Comparison of ENCODE assay signal across 8 cellular contexts in genomic region chr2:207734264-207734635, GRCh38. TPM values are rescaled to one million over a fixed set of nuclear protein-coding genes. Genes with fewer than 3 reads are reported as not detected.
DNase-seq lines count a peak whose midpoint lies in the region; ATAC-seq and TF ChIP-seq lines count a peak whose summit lies in the region.

No MANE protein-coding gene starts in this region.

- TF ChIP-seq POLR2A in esophagus muscularis mucosa (IDR thresholded peaks at IDR 0.05; ENCODE audit: low read depth) = no peak
- no peak for TF ChIP-seq POLR2A in sigmoid colon (IDR thresholded peaks at IDR 0.05)

- no peak overlapping the region for H3K27ac Mint-ChIP-seq in GM23338

- H2AFZ ChIP-seq in GM23338 = no peak overlapping the region

- H3K4me1 ChIP-seq in esophagus muscularis mucosa = no peaks in the 10 kb centered on the region
- no peaks in the 10 kb centered on the region for H3K4me1 ChIP-seq in sigmoid colon
- H3K4me1 ChIP-seq in HAP-1 = peaks cover 3% of the 10 kb centered on the region; the same call in 1 of the 2 replicates
- H3K4me1 ChIP-seq in GM23338 (ENCODE audit: insufficient read depth) = no peaks in the 10 kb centered on the region

- peaks cover 0 to 36% (median 17%) of the 10 kb centered on the region in 4 donors for H3K36me3 ChIP-seq in esophagus muscularis mucosa
- H3K36me3 ChIP-seq in sigmoid colon = peaks cover 0 to 9% (median 0%) of the 10 kb centered on the region in 4 donors
- H3K36me3 ChIP-seq in HAP-1 (replicated peaks) = peaks cover 4% of the 10 kb centered on the region
- peaks cover 11% of the 10 kb centered on the region; the same call in 1 of the 2 replicates for H3K36me3 ChIP-seq in GM23338 (ENCODE audit: insufficient read depth)

- H3F3A ChIP-seq in GM23338 (replicated peaks; ENCODE audit: low read depth) = no peaks in the 10 kb centered on the region; the same call in 1 of the 2 replicates

- H3K4me3 Mint-ChIP-seq in GM23338 = no peak overlapping the region

- H3K9me3 ChIP-seq in esophagus muscularis mucosa (no peaks in the 10 kb centered on the region), sigmoid colon (no peaks in the 10 kb centered on the region), HAP-1 (no peaks in the 10 kb centered on the region)

- H4K20me1 ChIP-seq in GM23338 (replicated peaks; ENCODE audit: insufficient read depth) = no peaks in the 10 kb centered on the region

- H3K4me1 Mint-ChIP-seq in GM23338 = peaks cover 4% of the 10 kb centered on the region; the same call in 2 of the 3 replicates

- H3K4me3 ChIP-seq in GM12875 (ENCODE audit: low read depth, low read length) (no peak overlapping the region), esophagus muscularis mucosa (no peak overlapping the region), sigmoid colon (no peak overlapping the region), HAP-1 (no peak overlapping the region), GM23338 (no peak overlapping the region)

- intact Hi-C loops in esophagus muscularis mucosa (cut with DNase I) = no loop called here
- intact Hi-C loops in sigmoid colon (cut with DNase I) = no loop called here

- H3K27me3 Mint-ChIP-seq in GM23338 (ENCODE audit: insufficient read depth, low read depth, poor library complexity) = no peaks in the 10 kb centered on the region

- WGBS in esophagus muscularis mucosa = 37% methylated on average over 3 of the region's 3 CpGs
- 12 to 41% methylated on average over 3 of the region's 3 CpGs for WGBS in sigmoid colon, 2 donors

- in situ Hi-C loops in HAP-1 (cut with MboI; ENCODE audit: low sequenced_read_pairs) = no loop called here

- H3K27ac ChIP-seq in esophagus muscularis mucosa (replicated peaks in 1 of 4) (no peak overlapping the region), sigmoid colon (no peak overlapping the region), GM23338 (ENCODE audit: low read depth) (no peak overlapping the region)

- H3K9me2 ChIP-seq in GM23338 (ENCODE audit: insufficient read depth) = no peaks in the 10 kb centered on the region

- TF ChIP-seq CTCF in GM12875 (IDR thresholded peaks at IDR 0.05; ENCODE audit: borderline replicate concordance, insufficient read depth, low read depth, low read length) = peak; percentile 37; the same call in 1 of the 2 replicates
- peak in 2 of 3 experiments; percentile 10 to 34 for TF ChIP-seq CTCF in esophagus muscularis mucosa (IDR thresholded peaks at IDR 0.05)
- TF ChIP-seq CTCF in sigmoid colon (IDR thresholded peaks at IDR 0.05) = peak in 3 of 4 experiments; percentile 10 to 21 (median 18)
- TF ChIP-seq CTCF in GM23338 (conservative IDR thresholded peaks at IDR 0.05; ENCODE audit: low read depth in 2 of 2) = peak in 1 of 2 experiments; percentile 26; a peak in 1 of 4 replicates

- TF ChIP-seq EP300 in esophagus muscularis mucosa (IDR thresholded peaks at IDR 0.05) (no peak), sigmoid colon (IDR thresholded peaks at IDR 0.05) (no peak)

- no peak overlapping the region for H3K4me2 ChIP-seq in GM23338

- ATAC-seq in GM23338 = no peak

- 0 out of 2 replicates have a peak, but pooled peaks cover 10% of the 10 kb centered on the region for H3K79me2 ChIP-seq in GM23338 (replicated peaks; ENCODE audit: insufficient read depth)

- no peaks in the 10 kb centered on the region for H3K9me3 Mint-ChIP-seq in GM23338

- H3K36me3 Mint-ChIP-seq in GM23338 (ENCODE audit: low read depth) = peaks cover 36% of the 10 kb centered on the region

- H3K27me3 ChIP-seq in esophagus muscularis mucosa = no peaks in the 10 kb centered on the region
- no peaks in the 10 kb centered on the region for H3K27me3 ChIP-seq in sigmoid colon
- H3K27me3 ChIP-seq in HAP-1 (ENCODE audit: low read depth) = no peaks in the 10 kb centered on the region
- no peaks in the 10 kb centered on the region for H3K27me3 ChIP-seq in GM23338 (ENCODE audit: insufficient read depth)

- DNase-seq in NCI-H460 (ENCODE audit: extremely low read depth, low read depth) (peak; percentile 59), esophagus muscularis mucosa (ENCODE audit: extremely low spot score) (no peak), sigmoid colon (no peak), HAP-1 (ENCODE audit: low spot score in 2 of 2) (no peak), GM23338 (ENCODE audit: low spot score) (no peak), retina (no peak)
- DNase-seq in stimulated activated CD4-positive, alpha-beta T cell treated with anti-CD3 and anti-CD28 coated beads, Interleukin-4, amount 100 ng/mL, for 1 hour = no peak

TF ChIP-seq in GM23338, 12 proteins besides CTCF, POLR2A, EP300 and RAD21 (continues in another document):
- TF ChIP-seq NANOG (IDR thresholded peaks at IDR 0.05; ENCODE audit: borderline replicate concordance) = no peak
- TF ChIP-seq STAT1 (IDR thresholded peaks at IDR 0.05; ENCODE audit: unreplicated experiment) = no peak
- TF ChIP-seq ZNF462 (CRISPR knock-in tag; IDR thresholded peaks at IDR 0.05) = no peak
- TF ChIP-seq EZH2phosphoT487 (IDR thresholded peaks at IDR 0.05; ENCODE audit: unreplicated experiment) = no peak

RNA-seq across cellular contexts. Expression of gene CCNYL1, which starts 22.8 kb away (rescaled TPM):
- 16.8 TPM in 2 replicates for total RNA-seq in NCI-H460 (2014; rRNA removed; shearing (Covaris generic))
- 21.5 and 32.9 TPM in 2 replicates for polyA plus RNA-seq in NCI-H460 (2014; cell fraction: nucleus; rRNA removed)
- total RNA-seq in esophagus muscularis mucosa (10 to 100 TPM; 13.5 to 17.4 (median 16.2) TPM), sigmoid colon (10 to 100 TPM in 2 of 4 donors, 1 to 10 TPM in 2; 9.2 to 17.8 (median 11.5) TPM)
- polyA plus RNA-seq in sigmoid colon (10 to 100 TPM; 21.6 to 49.5 (median 23.7) TPM), GM23338 (2016; fragmentation: Nextera tagmentation; extraction: Ambion mirVana) (19.6 and 20.8 TPM in 2 replicates)
- total RNA-seq in GM23338 (2014; rRNA removed; shearing (Covaris generic)) = 32.1 and 35.1 TPM in 2 replicates

RNA-seq across cellular contexts. Expression of gene FZD5, which starts 35.5 kb away (rescaled TPM):
- 13.0 and 14.4 TPM in 2 replicates for total RNA-seq in NCI-H460 (2014; rRNA removed; shearing (Covaris generic))
- polyA plus RNA-seq in NCI-H460 (2014; cell fraction: nucleus; rRNA removed) = 13.1 and 14.4 TPM in 2 replicates
- total RNA-seq in esophagus muscularis mucosa = 10 to 100 TPM; 15.7 to 23.7 (median 21.0) TPM
- total RNA-seq in sigmoid colon = 10 to 100 TPM; 29.3 to 52.0 (median 37.4) TPM
- 10 to 100 TPM in 1 of 3 donors, 1 to 10 TPM in 2; 6.5 to 28.4 (median 7.8) TPM for polyA plus RNA-seq in sigmoid colon
- 80.5 and 94.8 TPM in 2 replicates for total RNA-seq in GM23338 (2014; rRNA removed; shearing (Covaris generic))
- 28.1 and 32.3 TPM in 2 replicates for polyA plus RNA-seq in GM23338 (2016; fragmentation: Nextera tagmentation; extraction: Ambion mirVana)
